In the genomic region with DNA sequence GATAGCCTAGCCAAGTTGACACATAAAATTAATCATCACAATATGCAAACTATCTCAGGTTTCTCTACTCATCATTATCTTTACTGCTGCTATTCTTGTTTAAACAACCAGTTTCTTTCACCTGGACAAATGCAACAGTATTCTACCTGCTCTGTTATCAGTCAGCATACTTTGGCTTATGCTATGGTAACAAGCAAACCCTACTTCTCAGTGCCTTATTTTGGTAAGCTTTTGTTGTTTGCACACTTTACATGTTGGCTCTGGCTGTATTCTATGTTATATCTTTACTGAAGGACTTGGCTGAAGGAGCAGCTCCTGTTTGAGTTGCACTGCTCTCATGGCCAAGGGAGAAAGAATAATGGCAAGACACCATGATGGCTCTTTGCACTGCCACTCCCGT, we compare ENCODE assay signal across 18 cellular contexts.
DNase-seq lines count a peak whose midpoint lies in the region; ATAC-seq and TF ChIP-seq lines count a peak whose summit lies in the region.
"Had no signal": no experiment of that assay in that cellular context is flagged by ENCODE, and none has a peak within 500 bp of the region (broad histone marks: within the 10 kb centered on the region; RNA-seq: fewer than 3 reads in every experiment).

No MANE protein-coding gene starts in this region.

- no peak overlapping the region for H3K27ac Mint-ChIP-seq in GM23338
- H3K27ac Mint-ChIP-seq: B cell; CD4-positive, CD25-positive, alpha-beta regulatory T cell; CD8-positive, alpha-beta T cell; H9 had no signal

- no peaks in the 10 kb centered on the region for H3K36me3 Mint-ChIP-seq in GM23338 (ENCODE audit: low read depth)
- H3K36me3 Mint-ChIP-seq: CD4-positive, CD25-positive, alpha-beta regulatory T cell; CD8-positive, alpha-beta T cell had no signal

- H4K20me1 ChIP-seq in GM23338 (replicated peaks; ENCODE audit: insufficient read depth), result no peaks in the 10 kb centered on the region
- no peaks in the 10 kb centered on the region for H4K20me1 ChIP-seq in hepatocyte (ENCODE audit: insufficient read depth, poor library complexity, severe bottlenecking)
- H4K20me1 ChIP-seq: BLaER1 had no signal

- H2AFZ ChIP-seq in GM23338, result 0 out of 2 replicates have a peak overlapping the region, but pooled peaks have one; percentile 34
- no peak overlapping the region for H2AFZ ChIP-seq in hepatocyte
- H2AFZ ChIP-seq: GM23248 had no signal

- H3K4me1 ChIP-seq in GM23338 (ENCODE audit: insufficient read depth), result no peaks in the 10 kb centered on the region; the same call in 1 of the 2 replicates
- peaks cover 34% of the 10 kb centered on the region for H3K4me1 ChIP-seq in hepatocyte (ENCODE audit: insufficient read depth)
- H3K4me1 ChIP-seq: BLaER1 had no signal

- H3K27me3 ChIP-seq in GM23338 (ENCODE audit: insufficient read depth) (no peaks in the 10 kb centered on the region), hepatocyte (no peaks in the 10 kb centered on the region)
- H3K27me3 ChIP-seq: BLaER1 had no signal

- 88% methylated on average over 1 of the region's 1 CpG for WGBS in hepatocyte (ENCODE audit: low lambda C conversion rate, missing lambda C conversion rate)

- H3K4me3 ChIP-seq in GM23338 (no peak overlapping the region), LNCaP clone FGC (ENCODE audit: low read depth, low read length) (no peak overlapping the region), hepatocyte (no peak overlapping the region)
- H3K4me3 ChIP-seq: BLaER1, GM23248 had no signal

- H3K9me3 Mint-ChIP-seq in GM23338, result no peaks in the 10 kb centered on the region
- H3K9me3 Mint-ChIP-seq: CD4-positive, CD25-positive, alpha-beta regulatory T cell; CD8-positive, alpha-beta T cell; H9 had no signal

- H3K4me1 Mint-ChIP-seq in GM23338, result no peaks in the 10 kb centered on the region; the same call in 1 of the 3 replicates
- H3K4me1 Mint-ChIP-seq: B cell; CD4-positive, CD25-positive, alpha-beta regulatory T cell had no signal

- no peaks in the 10 kb centered on the region for H3K9me3 ChIP-seq in hepatocyte (ENCODE audit: low read depth)
- H3K9me3 ChIP-seq: BLaER1, Caco-2 had no signal

- H3K27me3 Mint-ChIP-seq in GM23338 (ENCODE audit: insufficient read depth, low read depth, poor library complexity), result no peaks in the 10 kb centered on the region

- TF ChIP-seq CTCF in GM23338 (conservative IDR thresholded peaks at IDR 0.05; ENCODE audit: low read depth in 2 of 2) (no peak), LNCaP clone FGC (IDR thresholded peaks at IDR 0.05; ENCODE audit: control insufficient read depth, extremely low read depth, insufficient read depth) (no peak), hepatocyte (IDR thresholded peaks at IDR 0.05; ENCODE audit: poor library complexity) (no peak)

- no peaks in the 10 kb centered on the region for H3F3A ChIP-seq in GM23338 (replicated peaks; ENCODE audit: low read depth)

- H3K4me3 Mint-ChIP-seq in GM23338, result no peak overlapping the region
- H3K4me3 Mint-ChIP-seq: B cell; CD4-positive, CD25-positive, alpha-beta regulatory T cell; CD8-positive, alpha-beta T cell; H9 had no signal

- H3K9me2 ChIP-seq in GM23338 (ENCODE audit: insufficient read depth), result no peaks in the 10 kb centered on the region
- no peaks in the 10 kb centered on the region for H3K9me2 ChIP-seq in hepatocyte (replicated peaks; ENCODE audit: insufficient read depth)

- H3K4me2 ChIP-seq in GM23338 (no peak overlapping the region), hepatocyte (no peak overlapping the region)
- H3K4me2 ChIP-seq: BLaER1 had no signal

- DNase-seq in GM23338 (ENCODE audit: low spot score) (no peak), LNCaP clone FGC (ENCODE audit: low read depth) (peak; percentile 62), NCI-H69 (lab: John Stamatoyannopoulos, UW) (peak; percentile 54), hepatocyte (ENCODE audit: low spot score) (no peak), GM19238 (ENCODE audit: insufficient read length, low spot score) (no peak)
- DNase-seq: Caco-2; CD4-positive, CD25-positive, alpha-beta regulatory T cell; CD8-positive, alpha-beta T cell; DMS153; DND-41; GM23248; H9 had no signal

- no peaks in the 10 kb centered on the region for H3K79me2 ChIP-seq in GM23338 (replicated peaks; ENCODE audit: insufficient read depth)
- no peaks in the 10 kb centered on the region for H3K79me2 ChIP-seq in hepatocyte

- no peak overlapping the region for H3K27ac ChIP-seq in GM23338 (ENCODE audit: low read depth)
- H3K27ac ChIP-seq in hepatocyte, result peak overlapping the region; percentile 50
- H3K27ac ChIP-seq: BLaER1, C4-2B, GM23248 had no signal

- no peaks in the 10 kb centered on the region for H3K36me3 ChIP-seq in GM23338 (ENCODE audit: insufficient read depth)
- no peaks in the 10 kb centered on the region for H3K36me3 ChIP-seq in hepatocyte (replicated peaks; ENCODE audit: insufficient read depth, low read depth)
- H3K36me3 ChIP-seq: BLaER1 had no signal

- ATAC-seq in GM23338 (no peak), HG03097 (IDR thresholded peaks at IDR 0.05; ENCODE audit: low FRiP score, unreplicated experiment) (no peak), HG03108 (IDR thresholded peaks at IDR 0.05; ENCODE audit: unreplicated experiment) (no peak)
- ATAC-seq: CD8-positive, alpha-beta T cell; HCT116 had no signal

TF ChIP-seq in GM23338, 12 proteins besides CTCF, POLR2A, EP300 and RAD21:
- TF ChIP-seq, protein P1, sequence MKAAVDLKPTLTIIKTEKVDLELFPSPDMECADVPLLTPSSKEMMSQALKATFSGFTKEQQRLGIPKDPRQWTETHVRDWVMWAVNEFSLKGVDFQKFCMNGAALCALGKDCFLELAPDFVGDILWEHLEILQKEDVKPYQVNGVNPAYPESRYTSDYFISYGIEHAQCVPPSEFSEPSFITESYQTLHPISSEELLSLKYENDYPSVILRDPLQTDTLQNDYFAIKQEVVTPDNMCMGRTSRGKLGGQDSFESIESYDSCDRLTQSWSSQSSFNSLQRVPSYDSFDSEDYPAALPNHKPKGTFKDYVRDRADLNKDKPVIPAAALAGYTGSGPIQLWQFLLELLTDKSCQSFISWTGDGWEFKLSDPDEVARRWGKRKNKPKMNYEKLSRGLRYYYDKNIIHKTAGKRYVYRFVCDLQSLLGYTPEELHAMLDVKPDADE (IDR thresholded peaks at IDR 0.05), result no peak
- TF ChIP-seq POLR2AphosphoS5 (IDR thresholded peaks at IDR 0.05; ENCODE audit: low read depth), result no peak
TF ChIP-seq in GM23338: peak in this region for 0.

Comparison
In these comparisons a context has a peak if more than half of its experiments do, and no peak if none do; other contexts are left out.
1. DNase-seq: peak in LNCaP clone FGC (single experiment) and NCI-H69 (single experiment); none in GM23338 (single experiment), hepatocyte (single experiment) and GM19238 (single experiment).